1 cellular context compared by ENCODE assay signal in genomic region chr12:56751712-56752598, GRCh38.
TF ChIP-seq lines count a peak whose summit lies in the region.

Gene PRIM1, minus strand, starts transcription at chr12:56752323. Its CDS starts 25 bp downstream, at chr12:56752298.

TF ChIP-seq in GM12878, 131 proteins besides CTCF, POLR2A, EP300 and RAD21 (continued from another document and continues in another):
- TF ChIP-seq ZBTB11 (CRISPR knock-in tag; IDR thresholded peaks at IDR 0.05) (no peak), BHLHE40 (IDR thresholded peaks at IDR 0.05; ENCODE audit: borderline replicate concordance in 1 of 2, low read depth in 2 of 2, low read length in 1 of 2) (peak in 1 of 2 experiments; percentile 55; a peak in 1 of 4 replicates), POLR2AphosphoS2 (IDR thresholded peaks at IDR 0.05; ENCODE audit: low read depth, low read length) (no peak), SKIL (IDR thresholded peaks at IDR 0.05; ENCODE audit: low read depth, poor library complexity, severe bottlenecking) (no peak), RCOR1 (conservative IDR thresholded peaks at IDR 0.05; ENCODE audit: low read depth, low read length) (no peak), MLLT1 (IDR thresholded peaks at IDR 0.05) (peak; percentile 33; the same call in 1 of the 2 replicates), PBX3 (IDR thresholded peaks at IDR 0.05; ENCODE audit: insufficient replicate concordance, low read depth, low read length) (no peak), ZNF622 (IDR thresholded peaks at IDR 0.05) (no peak), CBX5 (IDR thresholded peaks at IDR 0.05; ENCODE audit: low read depth) (no peak), LARP7 (IDR thresholded peaks at IDR 0.05) (peak; percentile 85), ETV6 (conservative IDR thresholded peaks at IDR 0.05 in 1 of 2, IDR thresholded peaks at IDR 0.05 in 1 of 2; ENCODE audit: borderline replicate concordance in 1 of 2, low read depth in 1 of 2) (no peak), ESRRA (IDR thresholded peaks at IDR 0.05; ENCODE audit: low read length) (no peak), ZNF592 (IDR thresholded peaks at IDR 0.05) (no peak), CHD1 (IDR thresholded peaks at IDR 0.05; ENCODE audit: low read depth, low read length) (no peak), SIX5 (IDR thresholded peaks at IDR 0.05; ENCODE audit: low read depth, low read length, severe bottlenecking) (peak; percentile 87), POU2F2 (IDR thresholded peaks at IDR 0.05; ENCODE audit: borderline replicate concordance, low read depth, low read length) (0 out of 3 replicates have a peak, but pooled peaks have one; percentile 33), EGR1 (IDR thresholded peaks at IDR 0.05; ENCODE audit: borderline replicate concordance in 1 of 2, low read depth in 2 of 2, low read length in 2 of 2) (peak in 1 of 2 experiments; percentile 95; a peak in 2 of 3 replicates), BACH1 (IDR thresholded peaks at IDR 0.05; ENCODE audit: borderline replicate concordance) (peak; percentile 71; the same call in 1 of the 2 replicates), MYC (IDR thresholded peaks at IDR 0.05; ENCODE audit: insufficient read depth, insufficient read length, insufficient replicate concordance, low read length, severe bottlenecking) (no peak), CHD4 (IDR thresholded peaks at IDR 0.05) (no peak), MEF2A (IDR thresholded peaks at IDR 0.05; ENCODE audit: insufficient read depth, low read depth, low read length) (0 out of 2 replicates have a peak, but pooled peaks have one; percentile 5), MTA3 (IDR thresholded peaks at IDR 0.05; ENCODE audit: borderline replicate concordance, low read length) (0 out of 2 replicates have a peak, but pooled peaks have one; percentile 67), CUX1 (IDR thresholded peaks at IDR 0.05; ENCODE audit: insufficient replicate concordance, low read depth, low read length) (no peak), MXI1 (IDR thresholded peaks at IDR 0.05; ENCODE audit: low read depth, low read length) (no peak), SMAD5 (IDR thresholded peaks at IDR 0.05; ENCODE audit: low read depth) (peak; percentile 70; the same call in 1 of the 2 replicates), TAF1 (IDR thresholded peaks at IDR 0.05; ENCODE audit: borderline replicate concordance, low read depth, low read length) (no peak), TARDBP (IDR thresholded peaks at IDR 0.05; ENCODE audit: borderline replicate concordance) (peak; percentile 69; the same call in 1 of the 2 replicates), E2F8 (IDR thresholded peaks at IDR 0.05; ENCODE audit: low read depth, partially characterized antibody) (peak; percentile 96)
